In the genomic region with DNA sequence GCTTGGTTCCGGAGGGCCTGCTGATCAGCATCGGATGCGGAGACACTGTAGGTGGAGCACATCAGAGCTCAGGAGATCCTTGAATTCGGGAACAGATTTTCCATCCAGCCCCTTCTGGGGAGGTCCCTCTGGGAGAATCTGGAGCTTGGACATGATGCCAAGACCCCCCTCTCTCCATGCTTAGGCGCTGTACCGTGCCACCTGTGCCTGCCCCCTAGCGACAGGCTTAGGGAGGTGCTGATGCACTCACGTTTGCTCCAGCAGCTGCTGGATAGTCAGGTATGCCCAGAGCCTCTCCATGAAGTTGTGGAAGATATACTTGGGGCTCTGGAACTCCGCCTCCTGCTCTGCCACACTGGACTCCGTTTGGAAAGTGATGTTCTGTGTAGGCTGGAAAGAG, we compare ENCODE assay signal across 8 cellular contexts. TPM values are rescaled to one million over a fixed set of nuclear protein-coding genes. Genes with fewer than 3 reads are reported as not detected.
DNase-seq lines count a peak whose midpoint lies in the region; ATAC-seq and TF ChIP-seq lines count a peak whose summit lies in the region.

No MANE protein-coding gene starts in this region.

- H3K4me3 Mint-ChIP-seq in GM23338, result no peak overlapping the region; the same call in 2 of the 3 replicates
- no peak overlapping the region for H3K4me3 Mint-ChIP-seq in activated CD4-positive, alpha-beta memory T cell treated with anti-CD3 and anti-CD28 coated beads for 36 hours

- no peaks in the 10 kb centered on the region; the same call in 1 of the 3 replicates for H3K9me3 Mint-ChIP-seq in GM23338
- H3K9me3 Mint-ChIP-seq in activated CD4-positive, alpha-beta memory T cell treated with anti-CD3 and anti-CD28 coated beads for 36 hours, result no peaks in the 10 kb centered on the region

- H3K27ac ChIP-seq in GM23338 (ENCODE audit: low read depth), result no peak overlapping the region

- intact Hi-C loops in activated CD4-positive, alpha-beta memory T cell treated with anti-CD3 and anti-CD28 coated beads for 36 hours (cut with micrococcal nuclease), result no loop called here

- DNase-seq in CMK (ENCODE audit: low read depth) (peak; percentile 22), GM23338 (ENCODE audit: low spot score) (peak; percentile 83), kidney epithelial cell (ENCODE audit: low read depth) (no peak), SIG-M5 treated with dmso at 0.1 percent for 504 hours (lab: John Stamatoyannopoulos, UW; ENCODE audit: unreplicated experiment) (no peak)
- DNase-seq in activated CD4-positive, alpha-beta memory T cell treated with anti-CD3 and anti-CD28 coated beads for 36 hours, result peak; percentile 40

- no peaks in the 10 kb centered on the region for H3K36me3 ChIP-seq in GM23338 (ENCODE audit: insufficient read depth)
- H3K36me3 ChIP-seq in kidney epithelial cell (ENCODE audit: control insufficient read depth, insufficient read depth, low read length), result no peaks in the 10 kb centered on the region

- peaks cover 4% of the 10 kb centered on the region; the same call in 1 of the 3 replicates for H3K36me3 Mint-ChIP-seq in GM23338 (ENCODE audit: low read depth)
- H3K36me3 Mint-ChIP-seq in activated CD4-positive, alpha-beta memory T cell treated with anti-CD3 and anti-CD28 coated beads for 36 hours, result no peaks in the 10 kb centered on the region

- no peak overlapping the region for H3K4me3 ChIP-seq in GM23338
- H3K4me3 ChIP-seq in kidney epithelial cell (ENCODE audit: low read depth, low read length), result no peak overlapping the region

- peaks cover 18% of the 10 kb centered on the region for H3K27me3 Mint-ChIP-seq in GM23338 (ENCODE audit: insufficient read depth, low read depth, poor library complexity)
- no peaks in the 10 kb centered on the region for H3K27me3 Mint-ChIP-seq in activated CD4-positive, alpha-beta memory T cell treated with anti-CD3 and anti-CD28 coated beads for 36 hours

- H3K4me2 ChIP-seq in GM23338, result no peak overlapping the region

- TF ChIP-seq CTCF in GM23338 (conservative IDR thresholded peaks at IDR 0.05; ENCODE audit: low read depth in 2 of 2) (peak; percentile 80 to 92), kidney epithelial cell (IDR thresholded peaks at IDR 0.05; ENCODE audit: insufficient read depth, low read length, poor library complexity, severe bottlenecking) (peak; percentile 70)

- TF ChIP-seq POLR2A in GM18505 (IDR thresholded peaks at IDR 0.05; ENCODE audit: borderline replicate concordance, extremely low read depth, insufficient read depth, insufficient read length), result no peak

- POLR2A ChIA-PET in activated CD4-positive, alpha-beta memory T cell treated with anti-CD3 and anti-CD28 coated beads for 36 hours (lab: Charles Lee), result no interaction called here

- peaks cover 18% of the 10 kb centered on the region for H3K4me1 Mint-ChIP-seq in GM23338
- no peaks in the 10 kb centered on the region for H3K4me1 Mint-ChIP-seq in activated CD4-positive, alpha-beta memory T cell treated with anti-CD3 and anti-CD28 coated beads for 36 hours (ENCODE audit: low read depth)

- peak overlapping the region; percentile 81 for H2AFZ ChIP-seq in GM23338

- H4K20me1 ChIP-seq in GM23338 (replicated peaks; ENCODE audit: insufficient read depth), result no peaks in the 10 kb centered on the region

- no peaks in the 10 kb centered on the region for H3F3A ChIP-seq in GM23338 (replicated peaks; ENCODE audit: low read depth)

- CTCF ChIA-PET in activated CD4-positive, alpha-beta memory T cell treated with anti-CD3 and anti-CD28 coated beads for 36 hours (lab: Charles Lee), result interaction anchor here (0.7 to 2.1 kb wide), 8 partner anchors 9 to 238 kb away, joined by 3 to 13 read pairs (median 4); a partner anchor contains a TSS

- no peaks in the 10 kb centered on the region for H3K9me2 ChIP-seq in GM23338 (ENCODE audit: insufficient read depth)

- peaks cover 7% of the 10 kb centered on the region; the same call in 1 of the 2 replicates for H3K4me1 ChIP-seq in GM23338 (ENCODE audit: insufficient read depth)

- no peak overlapping the region for H3K27ac Mint-ChIP-seq in GM23338
- H3K27ac Mint-ChIP-seq in activated CD4-positive, alpha-beta memory T cell treated with anti-CD3 and anti-CD28 coated beads for 36 hours, result no peak overlapping the region

- H3K27me3 ChIP-seq in GM23338 (ENCODE audit: insufficient read depth) (no peaks in the 10 kb centered on the region), kidney epithelial cell (ENCODE audit: control insufficient read depth, insufficient read depth, low read length) (no peaks in the 10 kb centered on the region)

- ATAC-seq in GM23338 (peak; percentile 93), GM18505 (IDR thresholded peaks at IDR 0.05; ENCODE audit: unreplicated experiment) (no peak), HG02798 (IDR thresholded peaks at IDR 0.05; ENCODE audit: poor library complexity, unreplicated experiment) (no peak), HG02852 (IDR thresholded peaks at IDR 0.05; ENCODE audit: unreplicated experiment) (no peak)

- no peaks in the 10 kb centered on the region for H3K79me2 ChIP-seq in GM23338 (replicated peaks; ENCODE audit: insufficient read depth)

TF ChIP-seq in GM23338, 12 proteins besides CTCF, POLR2A, EP300 and RAD21 (continues in another document):
- TF ChIP-seq ZNF331 (CRISPR knock-in tag; IDR thresholded peaks at IDR 0.05; ENCODE audit: low read depth) (no peak), STAT1 (IDR thresholded peaks at IDR 0.05; ENCODE audit: unreplicated experiment) (no peak), NANOG (IDR thresholded peaks at IDR 0.05; ENCODE audit: borderline replicate concordance) (no peak), EZH2phosphoT487 (IDR thresholded peaks at IDR 0.05; ENCODE audit: unreplicated experiment) (no peak), EZH2 (IDR thresholded peaks at IDR 0.05; ENCODE audit: low read depth, unreplicated experiment) (no peak)
- TF ChIP-seq, protein P1, sequence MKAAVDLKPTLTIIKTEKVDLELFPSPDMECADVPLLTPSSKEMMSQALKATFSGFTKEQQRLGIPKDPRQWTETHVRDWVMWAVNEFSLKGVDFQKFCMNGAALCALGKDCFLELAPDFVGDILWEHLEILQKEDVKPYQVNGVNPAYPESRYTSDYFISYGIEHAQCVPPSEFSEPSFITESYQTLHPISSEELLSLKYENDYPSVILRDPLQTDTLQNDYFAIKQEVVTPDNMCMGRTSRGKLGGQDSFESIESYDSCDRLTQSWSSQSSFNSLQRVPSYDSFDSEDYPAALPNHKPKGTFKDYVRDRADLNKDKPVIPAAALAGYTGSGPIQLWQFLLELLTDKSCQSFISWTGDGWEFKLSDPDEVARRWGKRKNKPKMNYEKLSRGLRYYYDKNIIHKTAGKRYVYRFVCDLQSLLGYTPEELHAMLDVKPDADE (IDR thresholded peaks at IDR 0.05), result no peak

RNA-seq across cellular contexts. Expression of a gene that starts 9.7 kb away (rescaled TPM):
- total RNA-seq in GM23338 (2014; rRNA removed; shearing (Covaris generic)), result 1.4 and 6.4 TPM in 2 replicates
- 0.82 and 0.89 TPM in 2 replicates for polyA plus RNA-seq in GM23338 (2016; fragmentation: Nextera tagmentation; extraction: Ambion mirVana)
- 1 to 10 TPM; 4.3 to 6.3 TPM for total RNA-seq in activated CD4-positive, alpha-beta memory T cell treated with anti-CD3 and anti-CD28 coated beads for 36 hours
- 0.13 and 0.41 TPM in 2 replicates for total RNA-seq in kidney epithelial cell

RNA-seq across cellular contexts. Expression of a gene that starts 14.1 kb away (rescaled TPM):
- total RNA-seq in GM23338 (2014; rRNA removed; shearing (Covaris generic)), result 1.4 TPM in 1 of 2 replicates, not detected in the other
- polyA plus RNA-seq in GM23338 (2016; fragmentation: Nextera tagmentation; extraction: Ambion mirVana), result 0.40 and 1.2 TPM in 2 replicates
- 1 to 10 TPM in 1 of 2 experiments, not detected in 1; 1.1 TPM for total RNA-seq in activated CD4-positive, alpha-beta memory T cell treated with anti-CD3 and anti-CD28 coated beads for 36 hours
- not detected in 2 replicates for total RNA-seq in kidney epithelial cell

RNA-seq across cellular contexts. Expression of a gene that starts 26.1 kb away (rescaled TPM):
- 0.31 TPM in 1 of 2 replicates, not detected in the other for total RNA-seq in GM23338 (2014; rRNA removed; shearing (Covaris generic))
- not detected in 2 replicates for polyA plus RNA-seq in GM23338 (2016; fragmentation: Nextera tagmentation; extraction: Ambion mirVana)
- not detected for total RNA-seq in activated CD4-positive, alpha-beta memory T cell treated with anti-CD3 and anti-CD28 coated beads for 36 hours
- total RNA-seq in kidney epithelial cell, result not detected in 2 replicates

RNA-seq across cellular contexts. Expression of a gene that starts 43.3 kb away (rescaled TPM):
- total RNA-seq in GM23338 (2014; rRNA removed; shearing (Covaris generic)), result not detected in 2 replicates
- polyA plus RNA-seq in GM23338 (2016; fragmentation: Nextera tagmentation; extraction: Ambion mirVana), result not detected in 2 replicates
- total RNA-seq in activated CD4-positive, alpha-beta memory T cell treated with anti-CD3 and anti-CD28 coated beads for 36 hours, result not detected
- not detected in 2 replicates for total RNA-seq in kidney epithelial cell

RNA-seq across cellular contexts. Expression of a gene that starts 50.0 kb away (rescaled TPM):
- 26.1 and 42.7 TPM in 2 replicates for total RNA-seq in GM23338 (2014; rRNA removed; shearing (Covaris generic))
- 8.6 and 9.0 TPM in 2 replicates for polyA plus RNA-seq in GM23338 (2016; fragmentation: Nextera tagmentation; extraction: Ambion mirVana)
- total RNA-seq in activated CD4-positive, alpha-beta memory T cell treated with anti-CD3 and anti-CD28 coated beads for 36 hours, result 10 to 100 TPM; 16.9 to 21.7 TPM
- total RNA-seq in kidney epithelial cell, result 18.5 and 24.2 TPM in 2 replicates

Comparison
In these comparisons a context has a peak if more than half of its experiments do, and no peak if none do; other contexts are left out.
1. DNase-seq: peak in CMK (single experiment), GM23338 (single experiment) and activated CD4-positive, alpha-beta memory T cell treated with anti-CD3 and anti-CD28 coated beads for 36 hours (single experiment); none in kidney epithelial cell (single experiment) and SIG-M5 treated with dmso at 0.1 percent for 504 hours (single experiment).